18 cellular contexts compared by ENCODE assay signal in genomic region chr17:58569216-58569615, GRCh38. TPM values are rescaled to one million over a fixed set of nuclear protein-coding genes. Genes with fewer than 3 reads are reported as not detected.
DNase-seq lines count a peak whose midpoint lies in the region; ATAC-seq and TF ChIP-seq lines count a peak whose summit lies in the region.
"Had no signal": no experiment of that assay in that cellular context is flagged by ENCODE, and none has a peak within 500 bp of the region (broad histone marks: within the 10 kb centered on the region; RNA-seq: fewer than 3 reads in every experiment).

No MANE protein-coding gene starts in this region.

- intact Hi-C loops in activated T-helper 1 cell treated with anti-CD3 and anti-CD28 coated beads, Interleukin-12 subunit alpha, Interleukin-12 subunit beta, Interleukin-2, Interleukin-4 antibody, amounts not matched to agents 30 ng/mL and 10 ng/mL and 1 ng/mL, durations not matched to agents 14 hours and 24 hours and 36 hours (cut with micrococcal nuclease): no loop called here

- no peak overlapping the region for H3K4me3 Mint-ChIP-seq in activated T-helper 1 cell treated with anti-CD3 and anti-CD28 coated beads, Interleukin-12 subunit alpha, Interleukin-12 subunit beta, Interleukin-2, Interleukin-4 antibody, amounts not matched to agents 30 ng/mL and 10 ng/mL and 1 ng/mL, durations not matched to agents 14 hours and 24 hours and 36 hours
- H3K4me3 Mint-ChIP-seq: CD4-positive, alpha-beta T cell; T-cell had no signal

- H3K9me3 ChIP-seq in neutrophil: no peaks in the 10 kb centered on the region
- H3K9me3 ChIP-seq: Caco-2 had no signal

- no peaks in the 10 kb centered on the region for H3K36me3 ChIP-seq in neutrophil

- peaks cover 33 to 35% of the 10 kb centered on the region in 2 experiments for H3K4me1 ChIP-seq in neutrophil (ENCODE audit: control insufficient read depth in 1 of 2, insufficient read depth in 1 of 2, low read depth in 1 of 2, low read length in 1 of 2)
- H3K4me1 ChIP-seq: Caco-2 had no signal

- no peak overlapping the region for H3K27ac Mint-ChIP-seq in activated T-helper 1 cell treated with anti-CD3 and anti-CD28 coated beads, Interleukin-12 subunit alpha, Interleukin-12 subunit beta, Interleukin-2, Interleukin-4 antibody, amounts not matched to agents 30 ng/mL and 10 ng/mL and 1 ng/mL, durations not matched to agents 14 hours and 24 hours and 36 hours
- H3K27ac Mint-ChIP-seq: CD4-positive, alpha-beta T cell; T-cell had no signal

- H3K27ac ChIP-seq in neutrophil: peak overlapping the region; percentile 67
- H3K27ac ChIP-seq: KMS-11, PC-9, RWPE1 had no signal

- H3K27me3 ChIP-seq in neutrophil: no peaks in the 10 kb centered on the region

- no peak for ATAC-seq in HG03175 (IDR thresholded peaks at IDR 0.05; ENCODE audit: unreplicated experiment)
- ATAC-seq: T-cell had no signal

- no peaks in the 10 kb centered on the region for H3K4me1 Mint-ChIP-seq in activated T-helper 1 cell treated with anti-CD3 and anti-CD28 coated beads, Interleukin-12 subunit alpha, Interleukin-12 subunit beta, Interleukin-2, Interleukin-4 antibody, amounts not matched to agents 30 ng/mL and 10 ng/mL and 1 ng/mL, durations not matched to agents 14 hours and 24 hours and 36 hours (ENCODE audit: low read depth)
- H3K4me1 Mint-ChIP-seq: T-cell had no signal

- H3K9me3 Mint-ChIP-seq in activated T-helper 1 cell treated with anti-CD3 and anti-CD28 coated beads, Interleukin-12 subunit alpha, Interleukin-12 subunit beta, Interleukin-2, Interleukin-4 antibody, amounts not matched to agents 30 ng/mL and 10 ng/mL and 1 ng/mL, durations not matched to agents 14 hours and 24 hours and 36 hours: no peaks in the 10 kb centered on the region
- H3K9me3 Mint-ChIP-seq: CD4-positive, alpha-beta T cell; T-cell had no signal

- no peaks in the 10 kb centered on the region for H3K36me3 Mint-ChIP-seq in activated T-helper 1 cell treated with anti-CD3 and anti-CD28 coated beads, Interleukin-12 subunit alpha, Interleukin-12 subunit beta, Interleukin-2, Interleukin-4 antibody, amounts not matched to agents 30 ng/mL and 10 ng/mL and 1 ng/mL, durations not matched to agents 14 hours and 24 hours and 36 hours (ENCODE audit: low read depth)
- H3K36me3 Mint-ChIP-seq: T-cell had no signal

- H3K27me3 Mint-ChIP-seq in activated T-helper 1 cell treated with anti-CD3 and anti-CD28 coated beads, Interleukin-12 subunit alpha, Interleukin-12 subunit beta, Interleukin-2, Interleukin-4 antibody, amounts not matched to agents 30 ng/mL and 10 ng/mL and 1 ng/mL, durations not matched to agents 14 hours and 24 hours and 36 hours (ENCODE audit: insufficient read depth): no peaks in the 10 kb centered on the region
- H3K27me3 Mint-ChIP-seq: CD4-positive, alpha-beta T cell; T-cell had no signal

- TF ChIP-seq CTCF in neutrophil (IDR thresholded peaks at IDR 0.05): no peak

- DNase-seq in Kasumi-1 (lab: John Stamatoyannopoulos, UW): peak; percentile 37 to 42
- DNase-seq in NOMO-1 treated with DMSO at 0.1 percent for 48 hours (lab: John Stamatoyannopoulos, UW; ENCODE audit: unreplicated experiment): peak; percentile 72
- peak; percentile 76 for DNase-seq in SKM-1 treated with dmso at 0.1 percent for 144 hours (lab: John Stamatoyannopoulos, UW; ENCODE audit: unreplicated experiment)
- no peak for DNase-seq in occipital lobe (lab: John Stamatoyannopoulos, UW)
- no peak for DNase-seq in NCI-H1694 (lab: John Stamatoyannopoulos, UW)
- DNase-seq in activated T-helper 1 cell treated with anti-CD3 and anti-CD28 coated beads, Interleukin-12 subunit alpha, Interleukin-12 subunit beta, Interleukin-2, Interleukin-4 antibody, amounts not matched to agents 30 ng/mL and 10 ng/mL and 1 ng/mL, durations not matched to agents 14 hours and 24 hours and 36 hours (ENCODE audit: low spot score): no peak
- DNase-seq: Caco-2; CD4-positive, alpha-beta T cell; DMS153; EL; NCI-H1105; PC-9; T-cell; T1000 had no signal

- peak overlapping the region in 1 of 2 experiments; percentile 9 for H3K4me3 ChIP-seq in neutrophil (ENCODE audit: low read depth in 1 of 2, low read length in 1 of 2)
- H3K4me3 ChIP-seq: PC-9 had no signal

RNA-seq across cellular contexts. Expression of gene MTMR4, which starts 54.8 kb away (rescaled TPM):
- 119 TPM for total RNA-seq in occipital lobe
- 77.4 and 83.3 TPM in 2 replicates for total RNA-seq in activated T-helper 1 cell treated with anti-CD3 and anti-CD28 coated beads, Interleukin-12 subunit alpha, Interleukin-12 subunit beta, Interleukin-2, Interleukin-4 antibody, amounts not matched to agents 30 ng/mL and 10 ng/mL and 1 ng/mL, durations not matched to agents 14 hours and 24 hours and 36 hours

Comparison
In these comparisons a context has a peak if more than half of its experiments do, and no peak if none do; other contexts are left out.
1. DNase-seq: peak in Kasumi-1 (2 of 2), NOMO-1 treated with DMSO at 0.1 percent for 48 hours (single experiment) and SKM-1 treated with dmso at 0.1 percent for 144 hours (single experiment); none in occipital lobe (single experiment), NCI-H1694 (single experiment) and activated T-helper 1 cell treated with anti-CD3 and anti-CD28 coated beads, Interleukin-12 subunit alpha, Interleukin-12 subunit beta, Interleukin-2, Interleukin-4 antibody, amounts not matched to agents 30 ng/mL and 10 ng/mL and 1 ng/mL, durations not matched to agents 14 hours and 24 hours and 36 hours (single experiment).